In genomic region chr2:9753276-9753600, GRCh38 we compare ENCODE assay signal across 9 cellular contexts.
A peak's percentile ranks its signal among the peaks of the same experiment; 100 is the strongest.
DNase-seq lines count a peak whose midpoint lies in the region; ATAC-seq, FAIRE-seq and TF ChIP-seq lines count a peak whose summit lies in the region.
"Had no signal": no experiment of that assay in that cellular context is flagged by ENCODE, and none has a peak within 500 bp of the region (broad histone marks: within the 10 kb centered on the region; RNA-seq: fewer than 3 reads in every experiment).

No MANE protein-coding gene starts in this region.

- H3K27me3 ChIP-seq in endothelial cell of umbilical vein (ENCODE audit: control insufficient read depth in 2 of 2, insufficient read depth in 2 of 2, low read length in 2 of 2) = peaks cover 14 to 18% of the 10 kb centered on the region in 2 experiments

- no peaks in the 10 kb centered on the region for H3K9me1 ChIP-seq in endothelial cell of umbilical vein (replicated peaks; ENCODE audit: control insufficient read depth, extremely low read depth, insufficient read depth, low read length)

- no peaks in the 10 kb centered on the region for H4K20me1 ChIP-seq in endothelial cell of umbilical vein (replicated peaks; ENCODE audit: control insufficient read depth, extremely low read depth, insufficient read depth, low read length)

- peak; percentile 93 for FAIRE-seq in endothelial cell of umbilical vein (lab: Jason Lieb, UNC)

- dilution Hi-C loops in endothelial cell of umbilical vein (cut with MboI; ENCODE audit: extremely low pct_ligation_motif_present, low sequenced_read_pairs) = no loop called here

- peak; percentile 95 for DNase-seq in CD1c-positive myeloid dendritic cell (ENCODE audit: extremely low spot score)
- DNase-seq in HK-2 (ENCODE audit: unreplicated experiment) = peak; percentile 75
- peak; percentile 84 for DNase-seq in activated CD4-positive, alpha-beta T cell treated with anti-CD3 and anti-CD28 coated beads for 36 hours
- DNase-seq in endothelial cell of umbilical vein (ENCODE audit: low read depth, low spot score) = peak; percentile 84
- no peak for DNase-seq in natural killer cell treated with Interleukin-12 subunit alpha and Interleukin-12 subunit beta and Interleukin-15 and Interleukin-18, amount 100 ng/mL, for 72 hours (ENCODE audit: low spot score)
- DNase-seq in NCI-H1694 (lab: John Stamatoyannopoulos, UW) = no peak
- DNase-seq in D341Med (ENCODE audit: low spot score) = no peak

- peaks cover 18% of the 10 kb centered on the region for H3K27me3 Mint-ChIP-seq in activated CD4-positive, alpha-beta T cell treated with anti-CD3 and anti-CD28 coated beads for 36 hours
- peaks cover 0 to 15% of the 10 kb centered on the region in 2 donors for H3K27me3 Mint-ChIP-seq in natural killer cell treated with Interleukin-12 subunit alpha and Interleukin-12 subunit beta and Interleukin-15 and Interleukin-18, amount 100 ng/mL, for 72 hours

- no peaks in the 10 kb centered on the region for H3K36me3 Mint-ChIP-seq in activated CD4-positive, alpha-beta T cell treated with anti-CD3 and anti-CD28 coated beads for 36 hours (ENCODE audit: low read depth)
- no peaks in the 10 kb centered on the region for H3K36me3 Mint-ChIP-seq in natural killer cell treated with Interleukin-12 subunit alpha and Interleukin-12 subunit beta and Interleukin-15 and Interleukin-18, amount 100 ng/mL, for 72 hours

- peaks cover 61% of the 10 kb centered on the region for H3K4me1 Mint-ChIP-seq in activated CD4-positive, alpha-beta T cell treated with anti-CD3 and anti-CD28 coated beads for 36 hours
- H3K4me1 Mint-ChIP-seq in natural killer cell treated with Interleukin-12 subunit alpha and Interleukin-12 subunit beta and Interleukin-15 and Interleukin-18, amount 100 ng/mL, for 72 hours (ENCODE audit: low read depth in 2 of 2) = peaks cover 50 to 59% of the 10 kb centered on the region in 2 donors

- POLR2A ChIA-PET in activated CD4-positive, alpha-beta T cell treated with anti-CD3 and anti-CD28 coated beads for 36 hours (lab: Charles Lee) = interaction anchor here (0.6 to 2.0 kb wide), 8 partner anchors 15 to 694 kb away, joined by 3 to 9 read pairs (median 5); partner anchors contain the start of genes ODC1, TAF1B and YWHAQ
- POLR2A ChIA-PET in endothelial cell of umbilical vein (lab: Charles Lee) = no interaction called here

- H3K36me3 ChIP-seq in endothelial cell of umbilical vein (ENCODE audit: control insufficient read depth in 2 of 2, extremely low read depth in 1 of 2, insufficient read depth in 2 of 2, low read length in 2 of 2) = no peaks in the 10 kb centered on the region
- H3K36me3 ChIP-seq: neutrophil had no signal

- no peak for TF ChIP-seq CTCF in endothelial cell of umbilical vein (IDR thresholded peaks at IDR 0.05; ENCODE audit: extremely low read depth in 1 of 2, insufficient read depth in 1 of 2, low read depth in 1 of 2, low read length in 2 of 2)

- H3K4me2 ChIP-seq in endothelial cell of umbilical vein (ENCODE audit: insufficient read depth, low read length) = no peak overlapping the region

- BruUV-seq in endothelial cell of umbilical vein (replicated peaks; lab: Mats Ljungman, UMichigan) = no TSS peak

- H3K9me3 ChIP-seq in endothelial cell of umbilical vein (replicated peaks; ENCODE audit: control insufficient read depth, insufficient read depth, low read length) = no peaks in the 10 kb centered on the region
- H3K9me3 ChIP-seq: neutrophil had no signal

- peak overlapping the region; percentile 96 for H3K27ac Mint-ChIP-seq in activated CD4-positive, alpha-beta T cell treated with anti-CD3 and anti-CD28 coated beads for 36 hours
- peak overlapping the region; percentile 16 to 77 for H3K27ac Mint-ChIP-seq in natural killer cell treated with Interleukin-12 subunit alpha and Interleukin-12 subunit beta and Interleukin-15 and Interleukin-18, amount 100 ng/mL, for 72 hours

- H3K9me3 Mint-ChIP-seq in activated CD4-positive, alpha-beta T cell treated with anti-CD3 and anti-CD28 coated beads for 36 hours (ENCODE audit: low read depth) = no peaks in the 10 kb centered on the region
- no peaks in the 10 kb centered on the region for H3K9me3 Mint-ChIP-seq in natural killer cell treated with Interleukin-12 subunit alpha and Interleukin-12 subunit beta and Interleukin-15 and Interleukin-18, amount 100 ng/mL, for 72 hours

- peak overlapping the region; percentile 84 for H2AFZ ChIP-seq in endothelial cell of umbilical vein (ENCODE audit: low read depth, low read length)

- H3K9ac ChIP-seq in endothelial cell of umbilical vein (replicated peaks; ENCODE audit: extremely low read depth, insufficient read depth, low read length) = peak overlapping the region; percentile 18

- CTCF ChIA-PET in activated CD4-positive, alpha-beta T cell treated with anti-CD3 and anti-CD28 coated beads for 36 hours (lab: Charles Lee) = interaction anchor here (0.6 to 2.8 kb wide), 6 partner anchors 17 to 154 kb away, joined by 3 to 15 read pairs (median 3); no protein-coding TSS in a partner anchor
- CTCF ChIA-PET in endothelial cell of umbilical vein (lab: Charles Lee) = interaction anchor here (0.9 kb wide), 1 partner anchor 17 kb away, joined by 3 read pairs; no protein-coding TSS in a partner anchor

- intact Hi-C loops in activated CD4-positive, alpha-beta T cell treated with anti-CD3 and anti-CD28 coated beads for 36 hours (cut with DNase I, micrococcal nuclease) = loop anchor here (1.0 to 10.0 kb wide), 10 partner anchors 29 to 548 kb away; partner anchors contain the start of genes ASAP2 (in 1 of the 2), RRM2 (in 1 of the 2) and YWHAQ (in 1 of the 2)
- intact Hi-C loops in endothelial cell of umbilical vein (cut with micrococcal nuclease) = loop anchor here (5.0 kb wide), 1 partner anchor 61 kb away; no protein-coding TSS in a partner anchor

- no peak overlapping the region for H3K4me3 ChIP-seq in endothelial cell of umbilical vein (replicated peaks in 1 of 3; ENCODE audit: insufficient read depth in 1 of 3, low read depth in 1 of 3, low read length in 3 of 3)

- peaks cover 7% of the 10 kb centered on the region for H3K4me1 ChIP-seq in endothelial cell of umbilical vein (ENCODE audit: control insufficient read depth, extremely low read depth, insufficient read depth, low read length)

- no peaks in the 10 kb centered on the region for H3K79me2 ChIP-seq in endothelial cell of umbilical vein (ENCODE audit: control insufficient read depth, insufficient read depth, low read length)

- peak; percentile 67 for ATAC-seq in GM19463 (IDR thresholded peaks at IDR 0.05; ENCODE audit: unreplicated experiment)
- peak; percentile 84 for ATAC-seq in activated CD4-positive, alpha-beta T cell treated with anti-CD3 and anti-CD28 coated beads for 36 hours
- ATAC-seq in natural killer cell treated with Interleukin-12 subunit alpha and Interleukin-12 subunit beta and Interleukin-15 and Interleukin-18, amount 100 ng/mL, for 72 hours = peak; percentile 70 to 88

- H3K27ac ChIP-seq in endothelial cell of umbilical vein (ENCODE audit: insufficient read depth, low read depth, low read length) = no peak overlapping the region
- H3K27ac ChIP-seq: neutrophil had no signal

- peak overlapping the region; percentile 66 for H3K4me3 Mint-ChIP-seq in activated CD4-positive, alpha-beta T cell treated with anti-CD3 and anti-CD28 coated beads for 36 hours
- H3K4me3 Mint-ChIP-seq in natural killer cell treated with Interleukin-12 subunit alpha and Interleukin-12 subunit beta and Interleukin-15 and Interleukin-18, amount 100 ng/mL, for 72 hours = peak overlapping the region; percentile 88

- TF ChIP-seq POLR2A in endothelial cell of umbilical vein (IDR thresholded peaks at IDR 0.05; ENCODE audit: low read depth, low read length) = peak; percentile 27

TF ChIP-seq in endothelial cell of umbilical vein, 7 proteins besides CTCF, POLR2A, EP300 and RAD21:
- TF ChIP-seq GATA2 (IDR thresholded peaks at IDR 0.05; ENCODE audit: insufficient read depth, insufficient read length, low read depth, low read length) (peak; percentile 52), JUN (IDR thresholded peaks at IDR 0.05; ENCODE audit: borderline replicate concordance, insufficient read depth, insufficient read length, low read depth) (peak; percentile 12), FOS (IDR thresholded peaks at IDR 0.05; ENCODE audit: borderline replicate concordance, insufficient read depth, low read length) (peak; percentile 75), POLR2AphosphoS5 (IDR thresholded peaks at IDR 0.05; ENCODE audit: insufficient read depth, low read depth, low read length) (peak; percentile 48), MAX (IDR thresholded peaks at IDR 0.05; ENCODE audit: insufficient read depth, insufficient read length) (peak; percentile 72), EZH2 (IDR thresholded peaks at IDR 0.05; ENCODE audit: borderline replicate concordance, low read depth, low read length, severe bottlenecking) (no peak), MYC (IDR thresholded peaks at IDR 0.05; ENCODE audit: low read depth, low read length) (no peak)
TF ChIP-seq in endothelial cell of umbilical vein: peak in this region for 5.

Comparison
In these comparisons a context has a peak if more than half of its experiments do, and no peak if none do; other contexts are left out.
1. DNase-seq: peak in CD1c-positive myeloid dendritic cell (single experiment), HK-2 (single experiment), activated CD4-positive, alpha-beta T cell treated with anti-CD3 and anti-CD28 coated beads for 36 hours (single experiment) and endothelial cell of umbilical vein (single experiment); none in natural killer cell treated with Interleukin-12 subunit alpha and Interleukin-12 subunit beta and Interleukin-15 and Interleukin-18, amount 100 ng/mL, for 72 hours (single experiment), NCI-H1694 (single experiment) and D341Med (single experiment).
2. Peak in every context shown above with its lines, with median percentiles within 50 percentile points of each other: ATAC-seq.